Comparison of ENCODE assay signal across 8 cellular contexts in the genomic region with DNA sequence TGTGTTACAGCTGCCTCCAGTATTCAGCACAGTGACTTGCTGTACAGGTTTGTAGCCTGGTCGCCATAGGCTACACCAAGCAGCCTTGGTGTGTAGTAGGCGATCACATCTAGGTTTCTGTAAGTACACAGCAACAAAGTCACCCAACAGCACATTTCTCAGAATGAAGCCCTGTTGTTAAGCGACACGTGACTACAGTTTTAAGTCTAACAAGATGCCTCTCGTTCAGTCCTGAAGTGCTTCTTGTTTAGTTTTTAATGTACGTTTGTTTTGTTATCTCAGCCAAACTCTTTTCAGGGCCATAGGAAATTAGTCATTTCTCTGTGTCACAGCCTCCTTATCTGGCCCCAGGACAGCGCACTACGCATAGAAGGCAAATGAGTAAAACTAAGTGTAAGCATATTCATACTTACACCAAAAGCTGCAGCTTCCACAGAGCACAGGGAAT. TPM values are rescaled to one million over a fixed set of nuclear protein-coding genes. Genes with fewer than 3 reads are reported as not detected.
DNase-seq lines count a peak whose midpoint lies in the region; ATAC-seq and TF ChIP-seq lines count a peak whose summit lies in the region.

No MANE protein-coding gene starts in this region.

- H4K20me1 ChIP-seq in BLaER1 treated with 17β-estradiol and CSF1 and Interleukin-3, amounts not matched to agents 10 nM and 100 nM = peaks cover 5 to 39% (median 22%) of the 10 kb centered on the region in 11 experiments; a peak in 18 of 22 replicates

- peaks cover 48% of the 10 kb centered on the region for H3K36me3 Mint-ChIP-seq in endodermal cell (ENCODE audit: low read depth)

- H3K27ac ChIP-seq in BLaER1 treated with 17β-estradiol and CSF1 and Interleukin-3, amounts not matched to agents 10 nM and 100 nM = peak overlapping the region; percentile 11 to 84 (median 64); a peak in 18 of 22 replicates
- peak overlapping the region; percentile 72 for H3K27ac ChIP-seq in endodermal cell (ENCODE audit: low read depth, low read length)

- no peaks in the 10 kb centered on the region for H3K9me3 Mint-ChIP-seq in endodermal cell

- DNase-seq in RPMI7951 (ENCODE audit: low read depth) (peak; percentile 84), endodermal cell (no peak), midbrain (lab: John Stamatoyannopoulos, UW) (no peak), NCI-H2029 treated with DMSO at 0.1 percent for 48 hours (lab: John Stamatoyannopoulos, UW) (no peak), NCI-H128 (lab: John Stamatoyannopoulos, UW; ENCODE audit: unreplicated experiment) (no peak)
- DNase-seq in stimulated activated CD4-positive, alpha-beta T cell treated with anti-CD3 and anti-CD28 coated beads, Interleukin-4, amount 100 ng/mL, for 24 hours = peak; percentile 70

- H3K4me1 Mint-ChIP-seq in endodermal cell = peaks cover 20% of the 10 kb centered on the region

- no peaks in the 10 kb centered on the region for H3K27me3 Mint-ChIP-seq in endodermal cell (ENCODE audit: insufficient read depth)

- peaks cover 77 to 95% (median 86%) of the 10 kb centered on the region in 11 experiments for H3K36me3 ChIP-seq in BLaER1 treated with 17β-estradiol and CSF1 and Interleukin-3, amounts not matched to agents 10 nM and 100 nM
- peaks cover 56% of the 10 kb centered on the region for H3K36me3 ChIP-seq in endodermal cell (ENCODE audit: control insufficient read depth, insufficient read depth, low read length)

- peak overlapping the region; percentile 80 to 95 (median 91); a peak in 19 of 22 replicates for H3K4me2 ChIP-seq in BLaER1 treated with 17β-estradiol and CSF1 and Interleukin-3, amounts not matched to agents 10 nM and 100 nM

- H3K4me1 ChIP-seq in BLaER1 treated with 17β-estradiol and CSF1 and Interleukin-3, amounts not matched to agents 10 nM and 100 nM = peaks cover 35 to 66% (median 49%) of the 10 kb centered on the region in 10 experiments
- peaks cover 4% of the 10 kb centered on the region for H3K4me1 ChIP-seq in endodermal cell (ENCODE audit: control insufficient read depth, insufficient read depth, low read length)

- no peaks in the 10 kb centered on the region for H3K9me3 ChIP-seq in BLaER1 treated with 17β-estradiol and CSF1 and Interleukin-3, amounts not matched to agents 10 nM and 100 nM (replicated peaks in 1 of 11)
- H3K9me3 ChIP-seq in endodermal cell (ENCODE audit: control insufficient read depth, low read length) = no peaks in the 10 kb centered on the region

- TF ChIP-seq CTCF in endodermal cell (conservative IDR thresholded peaks at IDR 0.05) = no peak

- no peak overlapping the region for H3K27ac Mint-ChIP-seq in endodermal cell

- no peaks in the 10 kb centered on the region for H3K27me3 ChIP-seq in BLaER1 treated with 17β-estradiol and CSF1 and Interleukin-3, amounts not matched to agents 10 nM and 100 nM
- H3K27me3 ChIP-seq in endodermal cell (ENCODE audit: control insufficient read depth, insufficient read depth, low read length, poor library complexity, severe bottlenecking) = no peaks in the 10 kb centered on the region

- WGBS in endodermal cell (ENCODE audit: insufficient coverage in 1 of 2, insufficient read length in 1 of 2), 2 experiments = 94 to 96% methylated on average over 6 to 8 of the region's 8 CpGs

- peak overlapping the region in 4 of 11 experiments; percentile 47 to 67 (median 56); a peak in 5 of 22 replicates for H3K9ac ChIP-seq in BLaER1 treated with 17β-estradiol and CSF1 and Interleukin-3, amounts not matched to agents 10 nM and 100 nM
- H3K9ac ChIP-seq in endodermal cell (ENCODE audit: extremely low read depth, low read length, poor library complexity, severe bottlenecking) = no peak overlapping the region

- H3K4me3 ChIP-seq in BLaER1 treated with 17β-estradiol and CSF1 and Interleukin-3, amounts not matched to agents 10 nM and 100 nM = no peak overlapping the region
- no peak overlapping the region for H3K4me3 ChIP-seq in endodermal cell (ENCODE audit: low read length)

- ATAC-seq in GM21529 (IDR thresholded peaks at IDR 0.05; ENCODE audit: unreplicated experiment) = peak; percentile 26

- no peak overlapping the region for H3K4me3 Mint-ChIP-seq in endodermal cell

RNA-seq across cellular contexts. Expression of gene GPR183, which starts 50.0 kb away (rescaled TPM):
- 4.9 and 5.1 TPM in 2 replicates for total RNA-seq in RPMI7951 (2014; rRNA removed; shearing (Covaris generic))
- total RNA-seq in endodermal cell = under 1 TPM in 1 of 2 donors, not detected in 1; 0.62 TPM
- polyA plus RNA-seq in endodermal cell (2013, experiment 1 of 2) = 0.18 TPM
- 0.29 TPM for polyA plus RNA-seq in endodermal cell (2013, experiment 2 of 2)

Comparison
In these comparisons a context has a peak if more than half of its experiments do, and no peak if none do; other contexts are left out.
1. DNase-seq: peak in RPMI7951 (single experiment) and stimulated activated CD4-positive, alpha-beta T cell treated with anti-CD3 and anti-CD28 coated beads, Interleukin-4, amount 100 ng/mL, for 24 hours (single experiment); none in endodermal cell (single experiment), midbrain (single experiment), NCI-H2029 treated with DMSO at 0.1 percent for 48 hours (single experiment) and NCI-H128 (single experiment).